Comparison of ENCODE assay signal across 8 cellular contexts in the genomic region with DNA sequence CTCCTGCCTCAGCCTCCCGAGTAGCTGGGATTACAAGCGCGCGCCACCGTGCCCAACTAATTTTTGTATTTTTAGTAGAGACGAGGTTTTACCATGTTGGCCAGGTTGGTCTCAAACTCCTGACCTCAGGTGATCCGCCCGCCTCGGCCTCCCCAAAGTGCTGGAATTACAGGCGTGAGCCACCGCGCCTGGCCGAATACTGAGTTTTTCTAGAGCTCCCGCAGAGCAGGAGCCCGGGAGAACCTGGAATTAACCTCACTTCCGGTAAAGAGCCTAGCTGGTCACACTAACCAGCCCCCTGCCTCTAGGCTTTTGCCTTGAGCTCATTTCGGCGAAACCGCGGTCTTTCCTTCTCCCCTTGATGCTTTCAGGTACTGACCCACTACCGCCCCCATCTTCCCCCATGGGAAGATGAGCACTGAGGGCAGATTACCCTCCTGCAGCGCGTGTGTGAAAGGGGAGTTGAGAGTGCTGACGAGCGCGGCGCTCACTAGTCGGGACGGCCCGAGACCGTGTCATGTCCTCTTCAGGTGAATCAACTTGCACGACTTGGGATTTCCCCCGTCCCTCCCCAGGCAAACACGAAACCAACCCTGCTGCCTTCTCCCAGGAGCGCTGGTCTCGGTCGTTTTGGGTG. TPM values are rescaled to one million over a fixed set of nuclear protein-coding genes. Genes with fewer than 3 reads are reported as not detected.
A peak's percentile ranks its signal among the peaks of the same experiment; 100 is the strongest.
DNase-seq lines count a peak whose midpoint lies in the region; ATAC-seq and TF ChIP-seq lines count a peak whose summit lies in the region.

No MANE protein-coding gene starts in this region.

- POLR2A ChIA-PET in WTC11 (lab: Charles Lee), result interaction anchor here (0.7 to 6.4 kb wide), 20 partner anchors 9 to 389 kb away, joined by 3 to 310 read pairs (median 10); partner anchors contain the start of genes BLTP2, DHRS13, FAM222B and FLOT2

- H3K36me3 ChIP-seq in lung (ENCODE audit: control insufficient read depth in 2 of 2, insufficient read depth in 2 of 2, low read length in 2 of 2), result peaks cover 8 to 10% of the 10 kb centered on the region in 2 donors

- peaks cover 0 to 3% of the 10 kb centered on the region in 2 donors for H3K4me1 ChIP-seq in lung (ENCODE audit: control insufficient read depth in 2 of 2, insufficient read depth in 2 of 2, low read length in 2 of 2)

- WGBS in lung, 2 donors, result 1% methylated on average over 37 of the region's 37 CpGs

- H3K9me3 Mint-ChIP-seq in WTC11, result no peaks in the 10 kb centered on the region

- no peaks in the 10 kb centered on the region for H3K9me3 ChIP-seq in lung (ENCODE audit: control insufficient read depth in 2 of 2, insufficient read depth in 1 of 2, low read length in 1 of 2)

- CTCF ChIA-PET in WTC11 (lab: Charles Lee), result interaction anchor here (0.6 to 12.2 kb wide), 54 partner anchors 8 to 451 kb away, joined by 3 to 541 read pairs (median 9); partner anchors contain the start of genes BLTP2, DHRS13, ERAL1 and FAM222B

- peaks cover 19% of the 10 kb centered on the region for H3K36me3 Mint-ChIP-seq in WTC11

- DNase-seq in NCI-H1436 (lab: John Stamatoyannopoulos, UW), result peak; percentile 65
- DNase-seq in NCI-H1436 treated with DMSO at 0.1 percent for 48 hours (lab: John Stamatoyannopoulos, UW), result no peak
- peak; percentile 68 for DNase-seq in NCI-H146 treated with DMSO at 0.1 percent for 48 hours (lab: John Stamatoyannopoulos, UW; ENCODE audit: unreplicated experiment)
- peak; percentile 82 for DNase-seq in WTC11 (ENCODE audit: low spot score)
- peak; percentile 90 for DNase-seq in central memory CD4-positive, alpha-beta T cell
- DNase-seq in lung (ENCODE audit: low spot score), result peak; percentile 55
- peak; percentile 89 to 90 for DNase-seq in stimulated activated CD8-positive, alpha-beta memory T cell treated with anti-CD3 and anti-CD28 coated beads, Interleukin-15, amount 100 ng/mL, for 48 hours (ENCODE audit: low read depth in 2 of 2)

- H3K4me3 Mint-ChIP-seq in WTC11, result peak overlapping the region; percentile 92

- H3K27ac ChIP-seq in lung (ENCODE audit: low read depth in 1 of 2, low read length in 1 of 2), result peak overlapping the region; percentile 91 to 97

- H3K4me1 Mint-ChIP-seq in WTC11, result peaks cover 31% of the 10 kb centered on the region

- H3K27ac Mint-ChIP-seq in WTC11, result peak overlapping the region; percentile 99

- TF ChIP-seq CTCF in WTC11 (IDR thresholded peaks at IDR 0.05), result no peak
- peak; percentile 4 for TF ChIP-seq CTCF in lung (IDR thresholded peaks at IDR 0.05; ENCODE audit: control extremely low read depth, extremely low read depth)

- H3K4me3 ChIP-seq in lung, result peak overlapping the region; percentile 46

- no peaks in the 10 kb centered on the region for H3K27me3 Mint-ChIP-seq in WTC11 (ENCODE audit: low read depth)

- ATAC-seq in HG02610 (IDR thresholded peaks at IDR 0.05; ENCODE audit: unreplicated experiment) (peak; percentile 49), WTC11 (peak; percentile 6), lung (ENCODE audit: insufficient read depth, low FRiP score) (no peak)

- H3K27me3 ChIP-seq in lung (ENCODE audit: control insufficient read depth, insufficient read depth), result no peaks in the 10 kb centered on the region

TF ChIP-seq in WTC11, 78 proteins besides CTCF, POLR2A, EP300 and RAD21 (continues in another document):
- TF ChIP-seq ETV6 (CRISPR knock-in tag; IDR thresholded peaks at IDR 0.05) (no peak; the same call in 1 of the 2 replicates), FOXJ3 (CRISPR knock-in tag; IDR thresholded peaks at IDR 0.05; ENCODE audit: borderline replicate concordance) (no peak), USF1 (CRISPR knock-in tag; IDR thresholded peaks at IDR 0.05) (no peak), TEAD1 (CRISPR knock-in tag; IDR thresholded peaks at IDR 0.05) (no peak), ZBTB43 (CRISPR knock-in tag; IDR thresholded peaks at IDR 0.05) (peak; percentile 38; the same call in 1 of the 2 replicates), FOXK1 (CRISPR knock-in tag; IDR thresholded peaks at IDR 0.05) (0 out of 2 replicates have a peak, but pooled peaks have one; percentile 10), FOXP1 (CRISPR knock-in tag; IDR thresholded peaks at IDR 0.05; ENCODE audit: borderline replicate concordance) (peak; percentile 68; the same call in 1 of the 2 replicates)
- TF ChIP-seq, protein P1, sequence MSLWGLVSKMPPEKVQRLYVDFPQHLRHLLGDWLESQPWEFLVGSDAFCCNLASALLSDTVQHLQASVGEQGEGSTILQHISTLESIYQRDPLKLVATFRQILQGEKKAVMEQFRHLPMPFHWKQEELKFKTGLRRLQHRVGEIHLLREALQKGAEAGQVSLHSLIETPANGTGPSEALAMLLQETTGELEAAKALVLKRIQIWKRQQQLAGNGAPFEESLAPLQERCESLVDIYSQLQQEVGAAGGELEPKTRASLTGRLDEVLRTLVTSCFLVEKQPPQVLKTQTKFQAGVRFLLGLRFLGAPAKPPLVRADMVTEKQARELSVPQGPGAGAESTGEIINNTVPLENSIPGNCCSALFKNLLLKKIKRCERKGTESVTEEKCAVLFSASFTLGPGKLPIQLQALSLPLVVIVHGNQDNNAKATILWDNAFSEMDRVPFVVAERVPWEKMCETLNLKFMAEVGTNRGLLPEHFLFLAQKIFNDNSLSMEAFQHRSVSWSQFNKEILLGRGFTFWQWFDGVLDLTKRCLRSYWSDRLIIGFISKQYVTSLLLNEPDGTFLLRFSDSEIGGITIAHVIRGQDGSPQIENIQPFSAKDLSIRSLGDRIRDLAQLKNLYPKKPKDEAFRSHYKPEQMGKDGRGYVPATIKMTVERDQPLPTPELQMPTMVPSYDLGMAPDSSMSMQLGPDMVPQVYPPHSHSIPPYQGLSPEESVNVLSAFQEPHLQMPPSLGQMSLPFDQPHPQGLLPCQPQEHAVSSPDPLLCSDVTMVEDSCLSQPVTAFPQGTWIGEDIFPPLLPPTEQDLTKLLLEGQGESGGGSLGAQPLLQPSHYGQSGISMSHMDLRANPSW (CRISPR knock-in tag; conservative IDR thresholded peaks at IDR 0.05; ENCODE audit: low read depth), result no peak
- TF ChIP-seq, protein P2, sequence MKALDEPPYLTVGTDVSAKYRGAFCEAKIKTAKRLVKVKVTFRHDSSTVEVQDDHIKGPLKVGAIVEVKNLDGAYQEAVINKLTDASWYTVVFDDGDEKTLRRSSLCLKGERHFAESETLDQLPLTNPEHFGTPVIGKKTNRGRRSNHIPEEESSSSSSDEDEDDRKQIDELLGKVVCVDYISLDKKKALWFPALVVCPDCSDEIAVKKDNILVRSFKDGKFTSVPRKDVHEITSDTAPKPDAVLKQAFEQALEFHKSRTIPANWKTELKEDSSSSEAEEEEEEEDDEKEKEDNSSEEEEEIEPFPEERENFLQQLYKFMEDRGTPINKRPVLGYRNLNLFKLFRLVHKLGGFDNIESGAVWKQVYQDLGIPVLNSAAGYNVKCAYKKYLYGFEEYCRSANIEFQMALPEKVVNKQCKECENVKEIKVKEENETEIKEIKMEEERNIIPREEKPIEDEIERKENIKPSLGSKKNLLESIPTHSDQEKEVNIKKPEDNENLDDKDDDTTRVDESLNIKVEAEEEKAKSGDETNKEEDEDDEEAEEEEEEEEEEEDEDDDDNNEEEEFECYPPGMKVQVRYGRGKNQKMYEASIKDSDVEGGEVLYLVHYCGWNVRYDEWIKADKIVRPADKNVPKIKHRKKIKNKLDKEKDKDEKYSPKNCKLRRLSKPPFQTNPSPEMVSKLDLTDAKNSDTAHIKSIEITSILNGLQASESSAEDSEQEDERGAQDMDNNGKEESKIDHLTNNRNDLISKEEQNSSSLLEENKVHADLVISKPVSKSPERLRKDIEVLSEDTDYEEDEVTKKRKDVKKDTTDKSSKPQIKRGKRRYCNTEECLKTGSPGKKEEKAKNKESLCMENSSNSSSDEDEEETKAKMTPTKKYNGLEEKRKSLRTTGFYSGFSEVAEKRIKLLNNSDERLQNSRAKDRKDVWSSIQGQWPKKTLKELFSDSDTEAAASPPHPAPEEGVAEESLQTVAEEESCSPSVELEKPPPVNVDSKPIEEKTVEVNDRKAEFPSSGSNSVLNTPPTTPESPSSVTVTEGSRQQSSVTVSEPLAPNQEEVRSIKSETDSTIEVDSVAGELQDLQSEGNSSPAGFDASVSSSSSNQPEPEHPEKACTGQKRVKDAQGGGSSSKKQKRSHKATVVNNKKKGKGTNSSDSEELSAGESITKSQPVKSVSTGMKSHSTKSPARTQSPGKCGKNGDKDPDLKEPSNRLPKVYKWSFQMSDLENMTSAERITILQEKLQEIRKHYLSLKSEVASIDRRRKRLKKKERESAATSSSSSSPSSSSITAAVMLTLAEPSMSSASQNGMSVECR (CRISPR knock-in tag; IDR thresholded peaks at IDR 0.05; ENCODE audit: borderline replicate concordance), result peak; percentile 68; the same call in 1 of the 2 replicates

RNA-seq across cellular contexts. Expression of gene NEK8, which starts 0.7 kb away (rescaled TPM):
- total RNA-seq in WTC11 (2021) (17.9 to 25.0 TPM (median 18.6 TPM) in 3 replicates), lung (10 to 100 TPM in 1 of 2 donors, 1 to 10 TPM in 1; 5.7 to 14.7 TPM)
- polyA plus RNA-seq in lung, result 1 to 10 TPM; 5.1 to 9.2 TPM

RNA-seq across cellular contexts. Expression of gene TLCD1, which starts 1.8 kb away (rescaled TPM):
- total RNA-seq in WTC11 (2021) (36.0 to 41.2 TPM (median 36.5 TPM) in 3 replicates), lung (10 to 100 TPM in 1 of 2 donors, 1 to 10 TPM in 1; 3.8 to 32.0 TPM)
- 10 to 100 TPM; 25.4 to 42.0 TPM for polyA plus RNA-seq in lung

RNA-seq across cellular contexts. Expression of gene RPL23A, which starts 8.1 kb away (rescaled TPM):
- total RNA-seq in WTC11 (2021), result 1,832 to 2,055 TPM (median 2,048 TPM) in 3 replicates
- total RNA-seq in lung, result 1,000 to 10,000 TPM in 1 of 2 donors, 100 to 1,000 TPM in 1; 528 to 1,109 TPM
- polyA plus RNA-seq in lung, result 1,000 to 10,000 TPM in 1 of 2 donors, 100 to 1,000 TPM in 1; 955 to 1,200 TPM

RNA-seq across cellular contexts. Expression of gene RAB34, which starts 10.2 kb away (rescaled TPM):
- 153 to 181 TPM (median 162 TPM) in 3 replicates for total RNA-seq in WTC11 (2021)
- total RNA-seq in lung, result 10 to 100 TPM; 77.8 to 91.8 TPM
- 100 to 1,000 TPM; 103 TPM for polyA plus RNA-seq in lung

RNA-seq across cellular contexts. Expression of gene TRAF4, which starts 16.0 kb away (rescaled TPM):
- 192 to 268 TPM (median 192 TPM) in 3 replicates for total RNA-seq in WTC11 (2021)
- total RNA-seq in lung, result 10 to 100 TPM; 35.7 to 92.4 TPM
- polyA plus RNA-seq in lung, result 10 to 100 TPM; 51.9 to 56.3 TPM
